ENCODE assay signal across 19 cellular contexts in the genomic region with DNA sequence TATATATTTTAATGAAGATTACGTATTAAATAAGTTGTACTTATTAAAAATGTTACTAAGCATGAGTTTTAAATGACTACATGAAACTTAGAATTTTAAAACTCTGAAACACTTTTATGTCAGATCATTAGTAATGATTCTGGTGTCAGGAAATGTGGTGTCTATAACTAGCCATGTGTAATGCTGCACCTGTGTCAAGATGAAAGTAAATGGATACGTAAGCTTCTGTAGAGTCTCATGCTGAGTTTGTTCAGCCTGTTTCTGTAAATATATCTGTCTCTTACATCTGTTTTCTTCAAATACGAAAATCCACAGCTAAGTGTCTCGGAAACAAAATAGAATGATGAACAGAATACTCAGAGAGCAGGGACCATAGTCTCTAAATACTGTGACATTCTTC.
"Had no signal": no experiment of that assay in that cellular context is flagged by ENCODE, and none has a peak within 500 bp of the region (broad histone marks: within the 10 kb centered on the region; RNA-seq: fewer than 3 reads in every experiment).

No MANE protein-coding gene starts in this region.

- H3K4me1 Mint-ChIP-seq: naive B cell had no signal

- H3K9me3 Mint-ChIP-seq: activated CD8-positive, alpha-beta T cell treated with anti-CD3 and anti-CD28 coated beads for 36 hours; naive B cell had no signal

- H3K79me2 ChIP-seq: parathyroid adenoma had no signal

- H3K4me3 ChIP-seq: breast epithelium, dorsolateral prefrontal cortex, esophagus squamous epithelium, stomach, thoracic aorta had no signal

- H3K9ac ChIP-seq: parathyroid adenoma had no signal

- DNase-seq: activated CD4-positive, alpha-beta T cell treated with anti-CD3 and anti-CD28 coated beads for 4 hours; activated CD8-positive, alpha-beta memory T cell treated with anti-CD3 and anti-CD28 coated beads, Interleukin-2, amount 50 U/mL, for 4 hours; activated CD8-positive, alpha-beta T cell treated with anti-CD3 and anti-CD28 coated beads for 36 hours; activated naive CD4-positive, alpha-beta T cell; aorta; dorsolateral prefrontal cortex; esophagus squamous epithelium; foreskin fibroblast; glutamatergic neuron; left colon; naive B cell; retina; stimulated activated CD4-positive, alpha-beta T cell treated with anti-CD3 and anti-CD28 coated beads, Interleukin-15, amount 100 ng/mL, for 24 hours; stimulated activated CD4-positive, alpha-beta T cell treated with anti-CD3 and anti-CD28 coated beads, Interleukin-4, amount 100 ng/mL, for 24 hours; stomach had no signal

- H3K4me3 Mint-ChIP-seq: activated CD8-positive, alpha-beta T cell treated with anti-CD3 and anti-CD28 coated beads for 36 hours; naive B cell had no signal

- H3K27ac Mint-ChIP-seq: activated CD8-positive, alpha-beta T cell treated with anti-CD3 and anti-CD28 coated beads for 36 hours; naive B cell had no signal

- H3K9me3 ChIP-seq: breast epithelium, esophagus squamous epithelium, stomach, thoracic aorta had no signal

- H3K4me1 ChIP-seq: breast epithelium, esophagus squamous epithelium, parathyroid adenoma, stomach had no signal

- H3K27me3 Mint-ChIP-seq: activated CD8-positive, alpha-beta T cell treated with anti-CD3 and anti-CD28 coated beads for 36 hours; naive B cell had no signal

- H2AFZ ChIP-seq: parathyroid adenoma had no signal

- H3K27me3 ChIP-seq: breast epithelium, dorsolateral prefrontal cortex, esophagus squamous epithelium, stomach had no signal

- ATAC-seq: activated CD8-positive, alpha-beta T cell treated with anti-CD3 and anti-CD28 coated beads for 36 hours; left colon had no signal

- H3K27ac ChIP-seq: breast epithelium, dorsolateral prefrontal cortex, esophagus squamous epithelium, parathyroid adenoma, stomach, thoracic aorta, VCaP had no signal

- H3K36me3 Mint-ChIP-seq: naive B cell had no signal

- H3K36me3 ChIP-seq: breast epithelium, esophagus squamous epithelium, stomach, thoracic aorta had no signal
